Comparison of ENCODE assay signal across 9 cellular contexts in genomic region chr4:4387531-4388311, GRCh38. TPM values are rescaled to one million over a fixed set of nuclear protein-coding genes. Genes with fewer than 3 reads are reported as not detected.
DNase-seq lines count a peak whose midpoint lies in the region; ATAC-seq and TF ChIP-seq lines count a peak whose summit lies in the region.
"Had no signal": no experiment of that assay in that cellular context is flagged by ENCODE, and none has a peak within 500 bp of the region (broad histone marks: within the 10 kb centered on the region; RNA-seq: fewer than 3 reads in every experiment).

No MANE protein-coding gene starts in this region.

- CTCF ChIA-PET in activated naive CD4-positive, alpha-beta T cell treated with anti-CD3 and anti-CD28 coated beads for 36 hours (lab: Charles Lee) = interaction anchor here (1.1 kb wide), 1 partner anchor 32 kb away, joined by 3 read pairs; no protein-coding TSS in a partner anchor

- H3K36me3 ChIP-seq in transverse colon = no peaks in the 10 kb centered on the region

- TF ChIP-seq POLR2A in transverse colon (IDR thresholded peaks at IDR 0.05) = no peak

- no peak for TF ChIP-seq CTCF in transverse colon (IDR thresholded peaks at IDR 0.05)

- in situ Hi-C loops in transverse colon (cut with MboI; ENCODE audit: low pct_ligation_motif_present in 1 of 4, low pct_unique_long_range_greater_than_20kb in 1 of 4, low sequenced_read_pairs in 3 of 4) = no loop called here

- intact Hi-C loops in activated naive CD4-positive, alpha-beta T cell treated with anti-CD3 and anti-CD28 coated beads for 36 hours (cut with micrococcal nuclease) = loop anchor here (2.0 to 5.0 kb wide), 2 partner anchors 97 to 470 kb away; partner anchors contain the start of genes LYAR, MSX1 and ZBTB49
- intact Hi-C loops in transverse colon (cut with DNase I; ENCODE audit: low total_unique reads) = no loop called here

- no peak for ATAC-seq in activated naive CD4-positive, alpha-beta T cell treated with anti-CD3 and anti-CD28 coated beads, Interleukin-2, amount 50 U/mL, for 72 hours

- peak overlapping the region; percentile 57 for H3K4me3 Mint-ChIP-seq in activated naive CD4-positive, alpha-beta T cell treated with anti-CD3 and anti-CD28 coated beads for 36 hours

- no peaks in the 10 kb centered on the region for H3K9me3 Mint-ChIP-seq in activated naive CD4-positive, alpha-beta T cell treated with anti-CD3 and anti-CD28 coated beads for 36 hours
- H3K9me3 Mint-ChIP-seq in activated naive CD4-positive, alpha-beta T cell treated with anti-CD3 and anti-CD28 coated beads, Interleukin-2, amount 50 U/mL, for 72 hours = no peaks in the 10 kb centered on the region

- TF ChIP-seq EP300 in transverse colon (IDR thresholded peaks at IDR 0.05; ENCODE audit: low read depth) = no peak

- peak; percentile 18 for DNase-seq in activated naive CD4-positive, alpha-beta T cell treated with anti-CD3 and anti-CD28 coated beads for 36 hours
- DNase-seq in activated naive CD4-positive, alpha-beta T cell treated with anti-CD3 and anti-CD28 coated beads, Interleukin-2, amount 50 U/mL, for 72 hours (ENCODE audit: low spot score in 2 of 2) = no peak
- DNase-seq in left kidney (ENCODE audit: low read depth, low spot score) (peak; percentile 55), transverse colon (no peak), middle frontal gyrus (ENCODE audit: extremely low spot score, low spot score) (no peak), HCEC 1CT (no peak), NCI-H2196 (lab: John Stamatoyannopoulos, UW; ENCODE audit: unreplicated experiment) (no peak)

- H3K27ac Mint-ChIP-seq in activated naive CD4-positive, alpha-beta T cell treated with anti-CD3 and anti-CD28 coated beads for 36 hours = no peak overlapping the region
- no peak overlapping the region for H3K27ac Mint-ChIP-seq in activated naive CD4-positive, alpha-beta T cell treated with anti-CD3 and anti-CD28 coated beads, Interleukin-2, amount 50 U/mL, for 72 hours

- peaks cover 0 to 27% (median 23%) of the 10 kb centered on the region in 4 donors for H3K4me1 ChIP-seq in transverse colon

- H3K27me3 Mint-ChIP-seq in activated naive CD4-positive, alpha-beta T cell treated with anti-CD3 and anti-CD28 coated beads for 36 hours (ENCODE audit: low read depth) = peaks cover 22% of the 10 kb centered on the region

- WGBS in transverse colon (ENCODE audit: low coverage in 1 of 2), 2 donors = 9% methylated on average over 50 of the region's 62 CpGs; no CpG with 5 or more reads in 1 of the 2 donors

- peaks cover 12% of the 10 kb centered on the region for H3K4me1 Mint-ChIP-seq in activated naive CD4-positive, alpha-beta T cell treated with anti-CD3 and anti-CD28 coated beads for 36 hours (ENCODE audit: low read depth)

- H3K36me3 Mint-ChIP-seq in activated naive CD4-positive, alpha-beta T cell treated with anti-CD3 and anti-CD28 coated beads for 36 hours (ENCODE audit: low read depth) = no peaks in the 10 kb centered on the region
- H3K36me3 Mint-ChIP-seq in activated naive CD4-positive, alpha-beta T cell treated with anti-CD3 and anti-CD28 coated beads, Interleukin-2, amount 50 U/mL, for 72 hours = no peaks in the 10 kb centered on the region

- no peaks in the 10 kb centered on the region for H3K9me3 ChIP-seq in transverse colon

- peak overlapping the region; percentile 11 for H3K27ac ChIP-seq in angular gyrus (ENCODE audit: low read depth, low read length)
- H3K27ac ChIP-seq in transverse colon = no peak overlapping the region
- H3K27ac ChIP-seq: KMS-11 had no signal

- H3K27me3 ChIP-seq in transverse colon = peaks cover 75% of the 10 kb centered on the region

- H3K4me3 ChIP-seq in transverse colon = peak overlapping the region in 3 of 4 donors; percentile 22 to 55 (median 30)

RNA-seq across cellular contexts. Expression of gene NSG1, which starts 0.8 kb away (rescaled TPM):
- total RNA-seq in activated naive CD4-positive, alpha-beta T cell treated with anti-CD3 and anti-CD28 coated beads for 36 hours = 1 to 10 TPM; 1.9 to 2.1 TPM
- total RNA-seq in activated naive CD4-positive, alpha-beta T cell treated with anti-CD3 and anti-CD28 coated beads, Interleukin-2, amount 50 U/mL, for 72 hours = under 1 TPM; 0.25 to 0.91 TPM
- 1 to 10 TPM in 3 of 4 donors, not detected in 1; 2.2 to 3.5 (median 2.7) TPM for total RNA-seq in transverse colon

Comparison
In these comparisons a context has a peak if more than half of its experiments do, and no peak if none do; other contexts are left out.
1. DNase-seq: peak in activated naive CD4-positive, alpha-beta T cell treated with anti-CD3 and anti-CD28 coated beads for 36 hours (single experiment) and left kidney (single experiment); none in activated naive CD4-positive, alpha-beta T cell treated with anti-CD3 and anti-CD28 coated beads, Interleukin-2, amount 50 U/mL, for 72 hours (0 of 2), transverse colon (single experiment), middle frontal gyrus (single experiment), HCEC 1CT (single experiment) and NCI-H2196 (single experiment).